19 cellular contexts compared by ENCODE assay signal in the genomic region with DNA sequence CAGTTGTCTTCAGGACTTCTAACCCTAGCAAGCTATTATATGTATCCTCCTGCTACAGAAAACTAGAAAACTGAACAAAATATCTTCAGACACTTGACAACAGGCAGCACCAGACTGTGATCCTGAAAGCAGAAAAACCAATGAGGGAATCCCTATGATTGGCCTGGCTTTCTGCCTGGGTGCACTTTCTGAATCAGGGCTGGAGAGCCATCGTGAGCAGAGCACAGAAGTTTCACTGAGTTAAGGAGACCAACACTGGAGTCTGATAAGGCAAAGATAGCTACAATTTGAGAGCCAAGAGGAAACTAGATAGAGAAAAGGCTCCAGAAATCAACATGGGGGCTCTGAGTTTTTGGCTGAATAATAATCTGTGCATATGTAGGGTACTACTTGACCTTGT.
"Had no signal": no experiment of that assay in that cellular context is flagged by ENCODE, and none has a peak within 500 bp of the region (broad histone marks: within the 10 kb centered on the region; RNA-seq: fewer than 3 reads in every experiment).

No MANE protein-coding gene starts in this region.

- H3K4me3 ChIP-seq: colonic mucosa, esophagus squamous epithelium, gastrocnemius medialis, heart right ventricle, sigmoid colon, suprapubic skin had no signal

- H3K27me3 Mint-ChIP-seq: activated naive CD8-positive, alpha-beta T cell; T-helper 17 cell had no signal

- H3K27ac Mint-ChIP-seq: activated naive CD8-positive, alpha-beta T cell; T-helper 17 cell had no signal

- H3K27me3 ChIP-seq: colonic mucosa, esophagus squamous epithelium, gastrocnemius medialis, heart right ventricle, neutrophil, sigmoid colon, suprapubic skin had no signal

- DNase-seq: activated CD4-positive, alpha-beta T cell treated with anti-CD3 and anti-CD28 coated beads, Interleukin-2, amount 50 U/mL, for 4 hours; activated CD4-positive, CD25-positive, alpha-beta regulatory T cell treated with anti-CD3 and anti-CD28 coated beads, Interleukin-2, amount 50 U/mL, for 72 hours; activated effector memory CD4-positive, alpha-beta T cell treated with anti-CD3 and anti-CD28 coated beads, Interleukin-2, amount 50 U/mL, for 16 hours; activated T-cell treated with anti-CD3 and anti-CD28 coated beads, Interleukin-2, amount 50 U/mL, for 4 hours; colonic mucosa; esophagus squamous epithelium; gastrocnemius medialis; heart right ventricle; posterior cingulate gyrus; sigmoid colon; stimulated activated CD4-positive, alpha-beta T cell treated with anti-CD3 and anti-CD28 coated beads, Interleukin-12 subunit alpha, Interleukin-12 subunit beta, amount 100 ng/mL, for 4 hours; stimulated activated CD4-positive, alpha-beta T cell treated with anti-CD3 and anti-CD28 coated beads, Interleukin-2, amount 100 ng/mL, for 48 hours; stimulated activated naive CD4-positive, alpha-beta T cell treated with Interleukin-2 at 50 U/mL for 16 hours; T-helper 17 cell had no signal

- H3K36me3 ChIP-seq: colonic mucosa, esophagus squamous epithelium, gastrocnemius medialis, heart right ventricle, neutrophil, sigmoid colon, suprapubic skin had no signal

- ATAC-seq: activated T-cell treated with anti-CD3 and anti-CD28 coated beads, Interleukin-2, amount 50 U/mL, for 4 hours; gastrocnemius medialis; T-helper 17 cell had no signal

- H3K4me1 ChIP-seq: colonic mucosa, gastrocnemius medialis, sigmoid colon, suprapubic skin had no signal

- H3K27ac ChIP-seq: colonic mucosa, esophagus squamous epithelium, gastrocnemius medialis, heart right ventricle, neutrophil, sigmoid colon, suprapubic skin had no signal

- H3K9me3 Mint-ChIP-seq: activated T-cell treated with anti-CD3 and anti-CD28 coated beads, Interleukin-2, amount 50 U/mL, for 4 hours had no signal

- H3K9me3 ChIP-seq: colonic mucosa, esophagus squamous epithelium, gastrocnemius medialis, heart right ventricle, neutrophil, sigmoid colon, suprapubic skin had no signal

- FAIRE-seq: keratinocyte, TTC549 had no signal

- H3K4me3 Mint-ChIP-seq: activated naive CD8-positive, alpha-beta T cell; activated T-cell treated with anti-CD3 and anti-CD28 coated beads, Interleukin-2, amount 50 U/mL, for 4 hours; T-helper 17 cell had no signal
